Comparison of ENCODE assay signal across 9 cellular contexts in genomic region chr4:143352052-143352451, GRCh38. TPM values are rescaled to one million over a fixed set of nuclear protein-coding genes. Genes with fewer than 3 reads are reported as not detected.
DNase-seq lines count a peak whose midpoint lies in the region; ATAC-seq and TF ChIP-seq lines count a peak whose summit lies in the region.
"Had no signal": no experiment of that assay in that cellular context is flagged by ENCODE, and none has a peak within 500 bp of the region (broad histone marks: within the 10 kb centered on the region; RNA-seq: fewer than 3 reads in every experiment).

No MANE protein-coding gene starts in this region.

- H3K36me3 ChIP-seq in upper lobe of right lung, result no peaks in the 10 kb centered on the region

- no peak overlapping the region for H3K27ac Mint-ChIP-seq in activated T-helper 1 cell treated with anti-CD3 and anti-CD28 coated beads, Interleukin-12 subunit alpha, Interleukin-12 subunit beta, Interleukin-2, Interleukin-4 antibody, amounts not matched to agents 30 ng/mL and 10 ng/mL and 1 ng/mL, durations not matched to agents 14 hours and 24 hours and 36 hours

- no peaks in the 10 kb centered on the region for H3K9me3 Mint-ChIP-seq in activated T-helper 1 cell treated with anti-CD3 and anti-CD28 coated beads, Interleukin-12 subunit alpha, Interleukin-12 subunit beta, Interleukin-2, Interleukin-4 antibody, amounts not matched to agents 30 ng/mL and 10 ng/mL and 1 ng/mL, durations not matched to agents 14 hours and 24 hours and 36 hours

- ATAC-seq in upper lobe of right lung, result no peak

- no peaks in the 10 kb centered on the region for H3K36me3 Mint-ChIP-seq in activated T-helper 1 cell treated with anti-CD3 and anti-CD28 coated beads, Interleukin-12 subunit alpha, Interleukin-12 subunit beta, Interleukin-2, Interleukin-4 antibody, amounts not matched to agents 30 ng/mL and 10 ng/mL and 1 ng/mL, durations not matched to agents 14 hours and 24 hours and 36 hours (ENCODE audit: low read depth)

- H3K27me3 ChIP-seq in upper lobe of right lung, result no peaks in the 10 kb centered on the region

- TF ChIP-seq CTCF in upper lobe of right lung (IDR thresholded peaks at IDR 0.05), result no peak

- H3K9me3 ChIP-seq in upper lobe of right lung, result no peaks in the 10 kb centered on the region

- peaks cover 56% of the 10 kb centered on the region for H3K4me1 ChIP-seq in upper lobe of right lung

- no peak overlapping the region for H3K4me3 Mint-ChIP-seq in activated T-helper 1 cell treated with anti-CD3 and anti-CD28 coated beads, Interleukin-12 subunit alpha, Interleukin-12 subunit beta, Interleukin-2, Interleukin-4 antibody, amounts not matched to agents 30 ng/mL and 10 ng/mL and 1 ng/mL, durations not matched to agents 14 hours and 24 hours and 36 hours

- H3K4me3 ChIP-seq in upper lobe of right lung, result no peak overlapping the region

- DNase-seq in NCI-H526 (lab: John Stamatoyannopoulos, UW) (peak; percentile 8 to 26), NCI-H526 treated with DMSO at 0.1 percent for 48 hours (lab: John Stamatoyannopoulos, UW) (no peak), inferior parietal cortex (ENCODE audit: extremely low spot score) (peak; percentile 27), upper lobe of right lung (no peak), T-helper 2 cell (no peak)
- no peak for DNase-seq in activated effector memory CD4-positive, alpha-beta T cell treated with Interleukin-2 at 50 U/mL for 16 hours
- DNase-seq in activated T-helper 1 cell treated with anti-CD3 and anti-CD28 coated beads, Interleukin-12 subunit alpha, Interleukin-12 subunit beta, Interleukin-2, Interleukin-4 antibody, amounts not matched to agents 30 ng/mL and 10 ng/mL and 1 ng/mL, durations not matched to agents 14 hours and 24 hours and 36 hours (ENCODE audit: low spot score), result no peak
- DNase-seq: ACHN had no signal

- intact Hi-C loops in upper lobe of right lung (cut with DNase I), result no loop called here
- intact Hi-C loops in activated T-helper 1 cell treated with anti-CD3 and anti-CD28 coated beads, Interleukin-12 subunit alpha, Interleukin-12 subunit beta, Interleukin-2, Interleukin-4 antibody, amounts not matched to agents 30 ng/mL and 10 ng/mL and 1 ng/mL, durations not matched to agents 14 hours and 24 hours and 36 hours (cut with micrococcal nuclease), result loop anchor here (10.0 kb wide), 1 partner anchor 947 kb away; no protein-coding TSS in a partner anchor

- peak overlapping the region; percentile 27 for H3K27ac ChIP-seq in angular gyrus (ENCODE audit: low read depth, low read length)
- H3K27ac ChIP-seq in upper lobe of right lung, result peak overlapping the region; percentile 40

- peaks cover 18% of the 10 kb centered on the region for H3K27me3 Mint-ChIP-seq in activated T-helper 1 cell treated with anti-CD3 and anti-CD28 coated beads, Interleukin-12 subunit alpha, Interleukin-12 subunit beta, Interleukin-2, Interleukin-4 antibody, amounts not matched to agents 30 ng/mL and 10 ng/mL and 1 ng/mL, durations not matched to agents 14 hours and 24 hours and 36 hours (ENCODE audit: insufficient read depth)

- no peaks in the 10 kb centered on the region for H3K4me1 Mint-ChIP-seq in activated T-helper 1 cell treated with anti-CD3 and anti-CD28 coated beads, Interleukin-12 subunit alpha, Interleukin-12 subunit beta, Interleukin-2, Interleukin-4 antibody, amounts not matched to agents 30 ng/mL and 10 ng/mL and 1 ng/mL, durations not matched to agents 14 hours and 24 hours and 36 hours (ENCODE audit: low read depth)

RNA-seq across cellular contexts. Expression of gene GAB1, which starts 15.4 kb away (rescaled TPM):
- total RNA-seq in upper lobe of right lung, result 64.8 TPM
- total RNA-seq in activated T-helper 1 cell treated with anti-CD3 and anti-CD28 coated beads, Interleukin-12 subunit alpha, Interleukin-12 subunit beta, Interleukin-2, Interleukin-4 antibody, amounts not matched to agents 30 ng/mL and 10 ng/mL and 1 ng/mL, durations not matched to agents 14 hours and 24 hours and 36 hours, result 0.66 and 1.4 TPM in 2 replicates

Comparison
In these comparisons a context has a peak if more than half of its experiments do, and no peak if none do; other contexts are left out.
1. DNase-seq: peak in NCI-H526 (2 of 2) and inferior parietal cortex (single experiment); none in NCI-H526 treated with DMSO at 0.1 percent for 48 hours (single experiment), upper lobe of right lung (single experiment), activated effector memory CD4-positive, alpha-beta T cell treated with Interleukin-2 at 50 U/mL for 16 hours (single experiment), T-helper 2 cell (0 of 5) and activated T-helper 1 cell treated with anti-CD3 and anti-CD28 coated beads, Interleukin-12 subunit alpha, Interleukin-12 subunit beta, Interleukin-2, Interleukin-4 antibody, amounts not matched to agents 30 ng/mL and 10 ng/mL and 1 ng/mL, durations not matched to agents 14 hours and 24 hours and 36 hours (single experiment).
2. RNA of gene GAB1, which starts 15.4 kb away (total RNA-seq): 64.8 TPM in upper lobe of right lung (single experiment); 0.66 to 1.4 TPM in activated T-helper 1 cell treated with anti-CD3 and anti-CD28 coated beads, Interleukin-12 subunit alpha, Interleukin-12 subunit beta, Interleukin-2, Interleukin-4 antibody, amounts not matched to agents 30 ng/mL and 10 ng/mL and 1 ng/mL, durations not matched to agents 14 hours and 24 hours and 36 hours; every median in the first group is over 10 times any median in the second.